12 cellular contexts compared by ENCODE assay signal in genomic region chrX:72141372-72142004, GRCh38. TPM values are rescaled to one million over a fixed set of nuclear protein-coding genes. Genes with fewer than 3 reads are reported as not detected.
A peak's percentile ranks its signal among the peaks of the same experiment; 100 is the strongest.
DNase-seq lines count a peak whose midpoint lies in the region; ATAC-seq and TF ChIP-seq lines count a peak whose summit lies in the region.
"Had no signal": no experiment of that assay in that cellular context is flagged by ENCODE, and none has a peak within 500 bp of the region (broad histone marks: within the 10 kb centered on the region; RNA-seq: fewer than 3 reads in every experiment).

No MANE protein-coding gene starts in this region.

- H3K36me3 ChIP-seq in CD8-positive, alpha-beta memory T cell (ENCODE audit: insufficient read depth, low read length): no peaks in the 10 kb centered on the region
- H3K36me3 ChIP-seq in stomach: peaks cover 0 to 28% (median 22%) of the 10 kb centered on the region in 4 donors

- H3K9me3 ChIP-seq in CD8-positive, alpha-beta memory T cell (ENCODE audit: low read length): no peaks in the 10 kb centered on the region
- no peaks in the 10 kb centered on the region for H3K9me3 ChIP-seq in stomach

- ATAC-seq in GM18870 (IDR thresholded peaks at IDR 0.05; ENCODE audit: unreplicated experiment): peak; percentile 52
- peak; percentile 66 for ATAC-seq in HG02884 (IDR thresholded peaks at IDR 0.05; ENCODE audit: unreplicated experiment)
- ATAC-seq in T-cell (replicated peaks in 1 of 4): peak in 2 of 4 experiments; percentile 58 to 66
- ATAC-seq in HG03039 (IDR thresholded peaks at IDR 0.05; ENCODE audit: unreplicated experiment): no peak
- ATAC-seq: left colon, WTC11 had no signal

- H3K4me3 ChIP-seq in CD8-positive, alpha-beta memory T cell (ENCODE audit: low read length): no peak overlapping the region
- H3K4me3 ChIP-seq in stomach: no peak overlapping the region

- intact Hi-C loops in stomach (cut with DNase I; ENCODE audit: low total_unique reads): no loop called here

- H3K4me1 ChIP-seq in CD8-positive, alpha-beta memory T cell (ENCODE audit: insufficient read depth, low read length): peaks cover 8% of the 10 kb centered on the region
- H3K4me1 ChIP-seq in stomach: no peaks in the 10 kb centered on the region

- H3K27me3 ChIP-seq in CD8-positive, alpha-beta memory T cell (ENCODE audit: insufficient read depth, low read length, poor library complexity, severe bottlenecking): no peaks in the 10 kb centered on the region
- peaks cover 0 to 9% (median 0%) of the 10 kb centered on the region in 3 donors for H3K27me3 ChIP-seq in stomach

- H3K27ac ChIP-seq in CD8-positive, alpha-beta memory T cell (ENCODE audit: low read depth, low read length): no peak overlapping the region
- H3K27ac ChIP-seq in stomach: no peak overlapping the region

- TF ChIP-seq POLR2A in stomach (IDR thresholded peaks at IDR 0.05): no peak

- DNase-seq in CD8-positive, alpha-beta memory T cell: no peak
- DNase-seq in T-cell (no peak), HT-29 (ENCODE audit: low spot score) (no peak), stomach (no peak), H4 (ENCODE audit: low spot score) (no peak)
- DNase-seq: GF-D8, GOT3, left colon had no signal

- TF ChIP-seq CTCF in stomach (IDR thresholded peaks at IDR 0.05): no peak

- CTCF ChIA-PET in CD8-positive, alpha-beta memory T cell (lab: Charles Lee): no interaction called here
- CTCF ChIA-PET in T-cell (lab: Charles Lee): no interaction called here

- POLR2A ChIA-PET in CD8-positive, alpha-beta memory T cell (lab: Charles Lee): no interaction called here
- POLR2A ChIA-PET in T-cell (lab: Charles Lee): interaction anchor here in 1 of 2 donors (1.7 kb wide), 1 partner anchor 10 kb away, joined by 5 read pairs; the partner anchor contains the start of gene RTL5

- H3K27me3 Mint-ChIP-seq in CD8-positive, alpha-beta memory T cell: peaks cover 0 to 6% of the 10 kb centered on the region in 2 donors
- H3K27me3 Mint-ChIP-seq in T-cell: peaks cover 0 to 12% of the 10 kb centered on the region in 2 donors

- H3K9me3 Mint-ChIP-seq in CD8-positive, alpha-beta memory T cell: no peaks in the 10 kb centered on the region
- H3K9me3 Mint-ChIP-seq in T-cell: no peaks in the 10 kb centered on the region
- H3K9me3 Mint-ChIP-seq: WTC11 had no signal

- 60 to 82% (median 68%) methylated on average over 4 of the region's 4 CpGs for WGBS in stomach, 5 donors

- peak overlapping the region in 7 of 8 donors; percentile 0 to 88 (median 25) for H3K27ac Mint-ChIP-seq in CD8-positive, alpha-beta memory T cell
- H3K27ac Mint-ChIP-seq in T-cell: peak overlapping the region; percentile 77 to 94
- H3K27ac Mint-ChIP-seq: WTC11 had no signal

- H3K36me3 Mint-ChIP-seq in CD8-positive, alpha-beta memory T cell: peaks cover 0 to 9% (median 5%) of the 10 kb centered on the region in 3 donors
- H3K36me3 Mint-ChIP-seq in T-cell: peaks cover 5% of the 10 kb centered on the region

- peak overlapping the region in 3 of 7 donors; percentile 0 to 45 (median 6) for H3K4me3 Mint-ChIP-seq in CD8-positive, alpha-beta memory T cell
- H3K4me3 Mint-ChIP-seq in T-cell: peak overlapping the region in 2 of 3 donors; percentile 1 to 49
- H3K4me3 Mint-ChIP-seq: WTC11 had no signal

- TF ChIP-seq EP300 in stomach (IDR thresholded peaks at IDR 0.05): no peak

- peaks cover 20 to 40% (median 33%) of the 10 kb centered on the region in 3 donors for H3K4me1 Mint-ChIP-seq in CD8-positive, alpha-beta memory T cell
- H3K4me1 Mint-ChIP-seq in T-cell: peaks cover 15 to 45% (median 24%) of the 10 kb centered on the region in 3 donors
- H3K4me1 Mint-ChIP-seq: WTC11 had no signal

RNA-seq across cellular contexts. Expression of gene RTL5, which starts 9.8 kb away (rescaled TPM):
- total RNA-seq in CD8-positive, alpha-beta memory T cell: 1 to 10 TPM in 1 of 2 experiments, under 1 TPM in 1; 1.00 to 1.0 TPM
- 0.55 TPM for polyA plus RNA-seq in CD8-positive, alpha-beta memory T cell
- total RNA-seq in T-cell: 1 to 10 TPM in 4 of 5 donors, under 1 TPM in 1; 0.98 to 8.7 (median 3.4) TPM
- total RNA-seq in HT-29 (2014; rRNA removed; shearing (Covaris generic)): not detected in 2 replicates
- total RNA-seq in stomach: 1 to 10 TPM in 3 of 5 donors, under 1 TPM in 2; 0.58 to 5.4 (median 2.9) TPM
- 1 to 10 TPM; 1.2 to 3.7 (median 2.3) TPM for polyA plus RNA-seq in stomach
- 0.48 and 0.90 TPM in 2 replicates for total RNA-seq in H4 (2014; rRNA removed; shearing (Covaris generic))

RNA-seq across cellular contexts. Expression of gene PIN4, which starts 40.1 kb away (rescaled TPM):
- 1 to 10 TPM; 6.4 to 7.0 TPM for total RNA-seq in CD8-positive, alpha-beta memory T cell
- polyA plus RNA-seq in CD8-positive, alpha-beta memory T cell: 35.9 TPM
- total RNA-seq in T-cell (1 to 10 TPM; 4.1 to 9.8 (median 7.1) TPM), stomach (10 to 100 TPM in 1 of 5 donors, 1 to 10 TPM in 1, under 1 TPM in 1, not detected in 2; 0.45 to 15.4 (median 7.2) TPM)
- 17.5 and 18.5 TPM in 2 replicates for total RNA-seq in HT-29 (2014; rRNA removed; shearing (Covaris generic))
- 10 to 100 TPM; 17.4 to 37.8 (median 27.5) TPM for polyA plus RNA-seq in stomach
- 15.1 and 16.2 TPM in 2 replicates for total RNA-seq in H4 (2014; rRNA removed; shearing (Covaris generic))
